ENCODE assay signal across 1 cellular context in genomic region chr15:32394745-32395144, GRCh38. TPM values are rescaled to one million over a fixed set of nuclear protein-coding genes. Genes with fewer than 3 reads are reported as not detected.
"Had no signal": no experiment of that assay in that cellular context is flagged by ENCODE, and none has a peak within 500 bp of the region (broad histone marks: within the 10 kb centered on the region; RNA-seq: fewer than 3 reads in every experiment).

No MANE protein-coding gene starts in this region.

RNA-seq across cellular contexts. Expression of gene GOLGA8K, which starts 8.3 kb away (rescaled TPM):
- total RNA-seq: activated CD4-positive, alpha-beta memory T cell treated with anti-CD3 and anti-CD28 coated beads for 36 hours had no signal
